8 cellular contexts compared by ENCODE assay signal in the genomic region with DNA sequence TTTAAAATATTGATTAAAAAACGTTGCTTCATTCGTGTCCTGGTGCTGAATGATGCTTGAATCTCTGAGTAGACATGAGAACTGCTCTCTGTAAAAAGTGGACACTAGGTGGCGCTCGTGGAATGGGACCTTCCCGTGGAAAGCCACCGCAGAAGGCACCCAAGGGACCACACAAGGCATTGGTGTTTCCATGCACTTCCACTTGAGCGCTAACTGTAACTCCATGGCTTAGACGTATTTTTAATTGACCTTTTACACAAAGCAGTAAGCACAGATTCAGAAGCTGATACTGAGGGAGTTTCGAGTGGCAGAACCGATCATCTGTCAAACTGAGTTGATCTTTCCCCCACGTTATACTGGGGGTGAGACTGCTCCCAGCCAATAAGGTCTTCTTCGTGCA.
A peak's percentile ranks its signal among the peaks of the same experiment; 100 is the strongest.
DNase-seq lines count a peak whose midpoint lies in the region; ATAC-seq, FAIRE-seq and TF ChIP-seq lines count a peak whose summit lies in the region.

No MANE protein-coding gene starts in this region.

- H3K27me3 Mint-ChIP-seq in MCF 10A (ENCODE audit: insufficient read depth, unreplicated experiment): no peaks in the 10 kb centered on the region

- peaks cover 0 to 4% of the 10 kb centered on the region in 2 experiments for H3K36me3 ChIP-seq in keratinocyte (ENCODE audit: control insufficient read depth in 2 of 2, extremely low read depth in 1 of 2, insufficient read depth in 2 of 2, low read length in 2 of 2)

- DNase-seq in NCI-H446 (lab: John Stamatoyannopoulos, UW): peak; percentile 38 to 76
- DNase-seq in NCI-H446 treated with DMSO at 0.1 percent for 48 hours (lab: John Stamatoyannopoulos, UW): no peak
- peak; percentile 93 for DNase-seq in NCI-H2107 treated with DMSO at 0.1 percent for 48 hours (lab: John Stamatoyannopoulos, UW; ENCODE audit: unreplicated experiment)
- peak; percentile 79 for DNase-seq in MCF 10A (ENCODE audit: unreplicated experiment)
- no peak for DNase-seq in keratinocyte (ENCODE audit: low read depth, low spot score)
- DNase-seq in stimulated activated CD4-positive, alpha-beta T cell treated with anti-CD3 and anti-CD28 coated beads, Interleukin-4, amount 100 ng/mL, for 1 hour: peak; percentile 78

- H3K27ac ChIP-seq in VCaP (no peak overlapping the region), keratinocyte (ENCODE audit: control insufficient read depth, insufficient read depth, low read length) (no peak overlapping the region)

- peak; percentile 72 for ATAC-seq in HG02943 (IDR thresholded peaks at IDR 0.05; ENCODE audit: low read depth, unreplicated experiment)

- H3K4me2 ChIP-seq in keratinocyte (ENCODE audit: control insufficient read depth, extremely low read depth, insufficient read depth, low read depth, low read length): no peak overlapping the region

- CTCF ChIA-PET in MCF 10A (lab: Yijun Ruan, JAX): interaction anchor here (0.5 to 1.7 kb wide), 10 partner anchors 13 to 987 kb away, joined by 3 to 5 read pairs (median 4); no protein-coding TSS in a partner anchor

- H3K4me1 ChIP-seq in keratinocyte (ENCODE audit: control insufficient read depth, extremely low read depth, insufficient read depth, low read length): peaks cover 8% of the 10 kb centered on the region

- peaks cover 19% of the 10 kb centered on the region for H3K36me3 Mint-ChIP-seq in MCF 10A (ENCODE audit: insufficient read depth, unreplicated experiment)

- H3K4me3 Mint-ChIP-seq in MCF 10A (ENCODE audit: unreplicated experiment): no peak overlapping the region

- no peak overlapping the region for H2AFZ ChIP-seq in keratinocyte (ENCODE audit: control insufficient read depth, low read length)

- H3K4me1 Mint-ChIP-seq in MCF 10A (ENCODE audit: insufficient read depth, unreplicated experiment): peaks cover 6% of the 10 kb centered on the region

- H3K79me2 ChIP-seq in keratinocyte (ENCODE audit: control insufficient read depth, insufficient read depth, low read length): no peaks in the 10 kb centered on the region

- no peaks in the 10 kb centered on the region for H3K9me3 Mint-ChIP-seq in MCF 10A (ENCODE audit: unreplicated experiment)

- H3K9ac ChIP-seq in keratinocyte (ENCODE audit: control insufficient read depth, extremely low read depth, insufficient read depth, low read length): no peak overlapping the region

- TF ChIP-seq CTCF in VCaP (conservative IDR thresholded peaks at IDR 0.05): peak; percentile 92
- TF ChIP-seq CTCF in MCF 10A (IDR thresholded peaks at IDR 0.05; ENCODE audit: unreplicated experiment): peak; percentile 75
- peak; percentile 80 to 82 (median 81) for TF ChIP-seq CTCF in keratinocyte (optimal IDR thresholded peaks at IDR 0.05 in 1 of 3, IDR thresholded peaks at IDR 0.05 in 1 of 3, conservative IDR thresholded peaks at IDR 0.05 in 1 of 3; ENCODE audit: extremely low read depth in 1 of 3, insufficient read depth in 2 of 3, low read length in 3 of 3)

- intact Hi-C loops in MCF 10A (cut with micrococcal nuclease): loop anchor here (1.0 kb wide), 3 partner anchors 159 to 381 kb away; no protein-coding TSS in a partner anchor

- H3K9me1 ChIP-seq in keratinocyte (ENCODE audit: control insufficient read depth, extremely low read depth, insufficient read depth, low read length): no peaks in the 10 kb centered on the region

- H3K27me3 ChIP-seq in keratinocyte (ENCODE audit: control insufficient read depth, extremely low read depth, insufficient read depth, low read length): no peaks in the 10 kb centered on the region

- BruUV-seq in MCF 10A (replicated peaks; lab: Mats Ljungman, UMichigan): no TSS peak

- POLR2A ChIA-PET in MCF 10A (lab: Yijun Ruan, JAX): no interaction called here

- no peak for FAIRE-seq in keratinocyte (lab: Jason Lieb, UNC)

- H3K27ac Mint-ChIP-seq in MCF 10A (ENCODE audit: low read depth, unreplicated experiment): no peak overlapping the region

- no peaks in the 10 kb centered on the region for H3K9me3 ChIP-seq in keratinocyte (ENCODE audit: control insufficient read depth, low read depth, low read length)

- no peak overlapping the region for H3K4me3 ChIP-seq in keratinocyte (ENCODE audit: control insufficient read depth in 2 of 3, extremely low read depth in 1 of 3, insufficient read depth in 2 of 3, low read depth in 1 of 3, low read length in 3 of 3)

- H4K20me1 ChIP-seq in keratinocyte (ENCODE audit: control insufficient read depth, extremely low read depth, insufficient read depth, low read length): no peaks in the 10 kb centered on the region

- dilution Hi-C loops in keratinocyte (cut with MboI; ENCODE audit: extremely low pct_ligation_motif_present, low sequenced_read_pairs): no loop called here

Comparison
In these comparisons a context has a peak if more than half of its experiments do, and no peak if none do; other contexts are left out.
1. DNase-seq: peak in NCI-H446 (2 of 2), NCI-H2107 treated with DMSO at 0.1 percent for 48 hours (single experiment), MCF 10A (single experiment) and stimulated activated CD4-positive, alpha-beta T cell treated with anti-CD3 and anti-CD28 coated beads, Interleukin-4, amount 100 ng/mL, for 1 hour (single experiment); none in NCI-H446 treated with DMSO at 0.1 percent for 48 hours (single experiment) and keratinocyte (single experiment).
2. Peak in every context shown above with its lines, with median percentiles within 50 percentile points of each other: CTCF ChIP-seq.